In genomic region chr1:164636744-164637143, GRCh38 we compare ENCODE assay signal across 19 cellular contexts.
DNase-seq lines count a peak whose midpoint lies in the region; ATAC-seq, FAIRE-seq and TF ChIP-seq lines count a peak whose summit lies in the region.
"Had no signal": no experiment of that assay in that cellular context is flagged by ENCODE, and none has a peak within 500 bp of the region (broad histone marks: within the 10 kb centered on the region; RNA-seq: fewer than 3 reads in every experiment).

No MANE protein-coding gene starts in this region.

- peaks cover 13% of the 10 kb centered on the region; the same call in 1 of the 2 replicates for H3K9me1 ChIP-seq in IMR-90 (ENCODE audit: insufficient read depth, low read length)

- H3K4me3 ChIP-seq in A549 (no peak overlapping the region), IMR-90 (ENCODE audit: insufficient read depth, low read depth, low read length) (no peak overlapping the region), endodermal cell (ENCODE audit: low read length) (no peak overlapping the region)
- H3K4me3 ChIP-seq: lung had no signal

- H3K4me1 ChIP-seq in A549, result peaks cover 81% of the 10 kb centered on the region
- H3K4me1 ChIP-seq in IMR-90 (ENCODE audit: control insufficient read depth, insufficient read depth, low read length), result peaks cover 18% of the 10 kb centered on the region
- H3K4me1 ChIP-seq in endodermal cell (ENCODE audit: control insufficient read depth, insufficient read depth, low read length), result peaks cover 16% of the 10 kb centered on the region

- H3K9me3 Mint-ChIP-seq in endodermal cell, result no peaks in the 10 kb centered on the region
- no peaks in the 10 kb centered on the region for H3K9me3 Mint-ChIP-seq in neural crest cell

- H2AFZ ChIP-seq in IMR-90 (replicated peaks; ENCODE audit: low read length, poor library complexity), result no peak overlapping the region

- no peak overlapping the region for H2BK15ac ChIP-seq in IMR-90 (ENCODE audit: low read depth, low read length)

- no peak for FAIRE-seq in A549 (lab: Jason Lieb, UNC)
- FAIRE-seq: GM12891, urothelium cell line had no signal

- no peak overlapping the region for H2BK5ac ChIP-seq in IMR-90 (ENCODE audit: low read depth, low read length, poor library complexity, severe bottlenecking)

- H3K36me3 ChIP-seq in IMR-90 (ENCODE audit: control insufficient read depth, insufficient read depth, low read length) (peaks cover 16% of the 10 kb centered on the region; the same call in 1 of the 2 replicates), endodermal cell (ENCODE audit: control insufficient read depth, insufficient read depth, low read length) (no peaks in the 10 kb centered on the region)

- no peak overlapping the region for H3K23ac ChIP-seq in IMR-90 (ENCODE audit: low read depth, low read length)

- POLR2A ChIA-PET in A549 (lab: Yijun Ruan, JAX) (no interaction called here), IMR-90 (lab: Charles Lee; ENCODE audit: unreplicated experiment) (no interaction called here)

- TF ChIP-seq EP300 in A549 (IDR thresholded peaks at IDR 0.05), result no peak

- WGBS in A549 (ENCODE audit: missing lambda C conversion rate), result 66% methylated on average over 3 of the region's 3 CpGs
- no CpG with 5 or more reads among the region's 3 CpGs for WGBS in IMR-90 (ENCODE audit: extremely low coverage in 2 of 2, insufficient read length in 1 of 2), 2 experiments
- 95 to 100% methylated on average over 1 to 3 of the region's 3 CpGs for WGBS in endodermal cell (ENCODE audit: insufficient coverage in 1 of 2, insufficient read length in 1 of 2), 2 experiments

- H3K27ac Mint-ChIP-seq in endodermal cell, result peak overlapping the region; percentile 70
- H3K27ac Mint-ChIP-seq in neural crest cell (ENCODE audit: unreplicated experiment), result peak overlapping the region; percentile 75
- H3K27ac Mint-ChIP-seq: CD8-positive, alpha-beta memory T cell; T-helper 17 cell had no signal

- H2AK5ac ChIP-seq in IMR-90 (ENCODE audit: low read depth, low read length), result no peak overlapping the region

- H3K9ac ChIP-seq in IMR-90 (ENCODE audit: low read depth, low read length) (no peak overlapping the region), endodermal cell (ENCODE audit: extremely low read depth, low read length, poor library complexity, severe bottlenecking) (no peak overlapping the region)

- intact Hi-C loops in IMR-90 (cut with micrococcal nuclease), result no loop called here

- no peak overlapping the region for H2AK9ac ChIP-seq in IMR-90 (replicated peaks; ENCODE audit: low read depth, low read length, poor library complexity)

- no peak for DNase-seq in A549 (ENCODE audit: low read depth in 1 of 2, low spot score in 1 of 2)
- no peak for DNase-seq in IMR-90
- DNase-seq in endodermal cell, result no peak
- DNase-seq in neural crest cell (ENCODE audit: low read depth, low spot score), result no peak
- DNase-seq in DMS153 (lab: John Stamatoyannopoulos, UW), result no peak
- no peak for DNase-seq in KBM-7
- DNase-seq: activated CD4-positive, CD25-positive, alpha-beta regulatory T cell; activated gamma-delta T cell treated with Interleukin-2 at 50 U/mL for 16 hours; CD8-positive, alpha-beta memory T cell; NCI-H2171 treated with DMSO at 0.1 percent for 48 hours; occipital lobe; stimulated activated naive CD4-positive, alpha-beta T cell; T-helper 17 cell had no signal

- H3K18ac ChIP-seq in IMR-90 (ENCODE audit: low read depth, low read length), result no peak overlapping the region

- no peak for ATAC-seq in A549
- no peak for ATAC-seq in IMR-90 (ENCODE audit: low read depth)
- no peak for ATAC-seq in GM21723 (IDR thresholded peaks at IDR 0.05; ENCODE audit: unreplicated experiment)
- no peak for ATAC-seq in HG03565 (IDR thresholded peaks at IDR 0.05; ENCODE audit: unreplicated experiment)
- ATAC-seq: T-helper 17 cell had no signal

- H2BK120ac ChIP-seq in IMR-90 (ENCODE audit: low read depth, low read length), result no peak overlapping the region

- in situ Hi-C loops in IMR-90 (cut with MboI; ENCODE audit: low sequenced_read_pairs) (no loop called here), KBM-7 (cut with MboI; ENCODE audit: low pct_unique_long_range_greater_than_20kb, low sequenced_read_pairs) (no loop called here)

- H4K8ac ChIP-seq in IMR-90 (ENCODE audit: low read depth in 2 of 2, low read length in 2 of 2), result no peak overlapping the region

- peaks cover 50% of the 10 kb centered on the region for H3K4me1 Mint-ChIP-seq in endodermal cell
- H3K4me1 Mint-ChIP-seq in neural crest cell, result peaks cover 69% of the 10 kb centered on the region
- H3K4me1 Mint-ChIP-seq: CD8-positive, alpha-beta memory T cell; T-helper 17 cell had no signal

- H3K9me3 ChIP-seq in A549 (no peaks in the 10 kb centered on the region), IMR-90 (ENCODE audit: control insufficient read depth, insufficient read depth, low read length) (no peaks in the 10 kb centered on the region), endodermal cell (ENCODE audit: control insufficient read depth, low read length) (no peaks in the 10 kb centered on the region)

- H3K79me1 ChIP-seq in IMR-90 (ENCODE audit: low read depth in 1 of 2, low read length in 2 of 2), result peaks cover 12 to 25% of the 10 kb centered on the region in 2 experiments; a peak in 3 of 4 replicates

- H3K27ac ChIP-seq in A549, result peak overlapping the region; percentile 74 to 87
- no peak overlapping the region for H3K27ac ChIP-seq in IMR-90 (ENCODE audit: insufficient read depth, low read length)
- H3K27ac ChIP-seq in endodermal cell (ENCODE audit: low read depth, low read length), result no peak overlapping the region
- H3K27ac ChIP-seq: RWPE1 had no signal

- H3K27me3 Mint-ChIP-seq in endodermal cell (ENCODE audit: insufficient read depth) (no peaks in the 10 kb centered on the region), neural crest cell (ENCODE audit: low read depth) (no peaks in the 10 kb centered on the region)
- H3K27me3 Mint-ChIP-seq: CD8-positive, alpha-beta memory T cell; T-helper 17 cell had no signal

- H3K4ac ChIP-seq in IMR-90 (ENCODE audit: low read depth, low read length), result no peak overlapping the region

- dilution Hi-C loops in IMR-90 (cut with HindIII; ENCODE audit: low sequenced_read_pairs, unreplicated experiment), result no loop called here

- H3K4me3 Mint-ChIP-seq in endodermal cell, result no peak overlapping the region
- no peak overlapping the region for H3K4me3 Mint-ChIP-seq in neural crest cell
- H3K4me3 Mint-ChIP-seq: CD8-positive, alpha-beta memory T cell; T-helper 17 cell had no signal

- H4K91ac ChIP-seq in IMR-90 (ENCODE audit: insufficient read depth, low read depth, low read length), result peak overlapping the region; percentile 13; the same call in 1 of the 2 replicates

- H3K36me3 Mint-ChIP-seq in endodermal cell (ENCODE audit: low read depth) (peaks cover 9% of the 10 kb centered on the region), neural crest cell (ENCODE audit: low read depth) (peaks cover 6% of the 10 kb centered on the region)
- H3K36me3 Mint-ChIP-seq: CD8-positive, alpha-beta memory T cell had no signal

- no peaks in the 10 kb centered on the region; the same call in 1 of the 2 replicates for H4K20me1 ChIP-seq in IMR-90 (ENCODE audit: insufficient read depth, low read length)

- H3K56ac ChIP-seq in IMR-90 (ENCODE audit: extremely low read depth, insufficient read depth, low read length), result no peak overlapping the region

- TF ChIP-seq RAD21 in A549 (conservative IDR thresholded peaks at IDR 0.05 in 1 of 2, IDR thresholded peaks at IDR 0.05 in 1 of 2) (no peak), IMR-90 (IDR thresholded peaks at IDR 0.05; ENCODE audit: low read length) (no peak)

- CTCF ChIA-PET in A549 (lab: Yijun Ruan, JAX) (interaction anchor here (2.2 kb wide), 1 partner anchor 11 kb away, joined by 7 read pairs; no protein-coding TSS in a partner anchor), IMR-90 (lab: Yijun Ruan, JAX) (interaction anchor here (0.9 kb wide), 1 partner anchor 18 kb away, joined by 3 read pairs; no protein-coding TSS in a partner anchor)

- H3K4me2 ChIP-seq in A549, result peak overlapping the region; percentile 67
- H3K4me2 ChIP-seq in IMR-90 (ENCODE audit: low read depth, low read length), result no peak overlapping the region

- H2BK20ac ChIP-seq in IMR-90 (ENCODE audit: low read depth, low read length), result no peak overlapping the region

- H3K27me3 ChIP-seq in IMR-90 (ENCODE audit: control insufficient read depth, insufficient read depth, low read length) (no peaks in the 10 kb centered on the region), endodermal cell (ENCODE audit: control insufficient read depth, insufficient read depth, low read length, poor library complexity, severe bottlenecking) (no peaks in the 10 kb centered on the region)

- no peak overlapping the region for H3K14ac ChIP-seq in IMR-90 (replicated peaks; ENCODE audit: low read depth, low read length)

- TF ChIP-seq POLR2A in A549 (IDR thresholded peaks at IDR 0.05; ENCODE audit: low read length) (no peak), IMR-90 (IDR thresholded peaks at IDR 0.05; ENCODE audit: low read depth, low read length) (no peak)

- BruUV-seq in IMR-90 (replicated peaks; lab: Mats Ljungman, UMichigan), result no TSS peak

- TF ChIP-seq CTCF in A549 (IDR thresholded peaks at IDR 0.05) (no peak), IMR-90 (conservative IDR thresholded peaks at IDR 0.05; ENCODE audit: low read depth, low read length) (no peak), endodermal cell (conservative IDR thresholded peaks at IDR 0.05) (no peak), neural crest cell (conservative IDR thresholded peaks at IDR 0.05) (no peak)

- H4K5ac ChIP-seq in IMR-90 (ENCODE audit: low read depth, low read length), result no peak overlapping the region

TF ChIP-seq in A549, 52 proteins besides CTCF, POLR2A, EP300 and RAD21 (continues in another document):
- TF ChIP-seq CBX8 (IDR thresholded peaks at IDR 0.05), result no peak
- TF ChIP-seq RARB (CRISPR knock-in tag; IDR thresholded peaks at IDR 0.05), result no peak

TF ChIP-seq in IMR-90, 13 proteins besides CTCF, POLR2A, EP300 and RAD21 (continues in another document):
- TF ChIP-seq CHD1 (IDR thresholded peaks at IDR 0.05; ENCODE audit: low read depth, low read length) (no peak), FOS (IDR thresholded peaks at IDR 0.05; ENCODE audit: low read depth, low read length) (no peak), MAZ (IDR thresholded peaks at IDR 0.05; ENCODE audit: borderline replicate concordance, low read depth, low read length) (no peak), RCOR1 (IDR thresholded peaks at IDR 0.05; ENCODE audit: insufficient replicate concordance, low read length) (no peak), CEBPB (IDR thresholded peaks at IDR 0.05; ENCODE audit: low read depth, low read length) (no peak), MXI1 (IDR thresholded peaks at IDR 0.05; ENCODE audit: borderline replicate concordance, low read depth, low read length) (no peak), BHLHE40 (IDR thresholded peaks at IDR 0.05; ENCODE audit: low read depth, low read length) (no peak)
- TF ChIP-seq, protein P1, sequence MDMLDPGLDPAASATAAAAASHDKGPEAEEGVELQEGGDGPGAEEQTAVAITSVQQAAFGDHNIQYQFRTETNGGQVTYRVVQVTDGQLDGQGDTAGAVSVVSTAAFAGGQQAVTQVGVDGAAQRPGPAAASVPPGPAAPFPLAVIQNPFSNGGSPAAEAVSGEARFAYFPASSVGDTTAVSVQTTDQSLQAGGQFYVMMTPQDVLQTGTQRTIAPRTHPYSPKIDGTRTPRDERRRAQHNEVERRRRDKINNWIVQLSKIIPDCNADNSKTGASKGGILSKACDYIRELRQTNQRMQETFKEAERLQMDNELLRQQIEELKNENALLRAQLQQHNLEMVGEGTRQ (IDR thresholded peaks at IDR 0.05; ENCODE audit: low read depth, low read length), result no peak

Comparison
In these comparisons a context has a peak if more than half of its experiments do, and no peak if none do; other contexts are left out.
1. H3K27ac ChIP-seq: peak in A549 (2 of 2); none in IMR-90 (single experiment) and endodermal cell (single experiment).